In the genomic region with DNA sequence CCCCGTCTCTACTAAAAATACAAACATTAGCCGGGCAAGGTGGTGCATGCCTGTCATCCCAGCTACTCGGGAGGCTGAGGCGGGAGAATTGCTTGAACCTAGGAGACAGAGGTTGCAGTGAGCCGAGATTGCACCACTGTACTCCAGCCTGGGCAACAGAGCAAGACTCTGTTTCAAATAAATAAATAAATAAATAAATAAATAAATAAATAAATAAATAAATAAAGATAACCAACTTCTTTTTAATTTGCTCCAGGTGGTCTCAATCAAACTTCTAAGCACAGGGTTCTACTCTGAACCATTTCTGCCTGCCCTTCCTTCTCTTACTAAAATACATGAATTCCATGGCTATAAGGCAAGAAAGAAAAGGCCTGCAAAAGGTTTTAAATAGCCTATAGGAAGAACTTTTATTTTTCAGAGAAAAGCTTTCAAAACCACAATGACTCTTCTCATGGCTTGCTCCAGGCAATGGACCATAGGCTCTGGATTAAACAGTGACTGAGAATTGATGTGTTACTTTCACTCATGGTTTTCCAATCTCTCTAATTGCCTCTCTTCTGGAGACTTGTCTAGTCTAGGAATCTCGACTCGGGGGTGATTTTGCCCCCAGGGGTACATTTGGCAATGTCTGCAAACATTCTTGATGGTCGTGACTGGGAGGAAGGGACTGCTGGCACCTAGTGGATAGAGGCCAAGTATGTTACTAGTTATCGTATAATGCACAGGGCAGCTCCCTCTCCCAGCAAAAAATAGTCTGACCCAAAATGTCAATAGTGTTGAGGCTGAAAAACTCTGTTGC, we compare ENCODE assay signal across 19 cellular contexts. TPM values are rescaled to one million over a fixed set of nuclear protein-coding genes. Genes with fewer than 3 reads are reported as not detected.
"Had no signal": no experiment of that assay in that cellular context is flagged by ENCODE, and none has a peak within 500 bp of the region (broad histone marks: within the 10 kb centered on the region; RNA-seq: fewer than 3 reads in every experiment).

No MANE protein-coding gene starts in this region.

- H3K27ac ChIP-seq: colonic mucosa, foreskin keratinocyte, heart left ventricle, ovary, stomach, upper lobe of left lung had no signal

- DNase-seq: colonic mucosa; dermis blood vessel endothelial cell; erythroblast; foreskin keratinocyte; heart left ventricle; hippocampal formation; kidney glomerular epithelial cell; naive thymus-derived CD4-positive, alpha-beta T cell; ovary; right cardiac atrium; small intestine; stimulated activated CD4-positive, alpha-beta T cell treated with anti-CD3 and anti-CD28 coated beads, Interleukin-12 subunit alpha, Interleukin-12 subunit beta, amount 100 ng/mL, for 4 hours; stimulated activated naive CD4-positive, alpha-beta T cell; stomach; upper lobe of left lung had no signal

- H3K4me1 ChIP-seq: colonic mucosa, foreskin keratinocyte, stomach, vagina had no signal

- H3K27me3 ChIP-seq: colonic mucosa, foreskin keratinocyte, heart left ventricle, ovary, stomach, upper lobe of left lung, vagina had no signal

- H3K9me3 Mint-ChIP-seq: naive thymus-derived CD4-positive, alpha-beta T cell had no signal

- H3K4me3 Mint-ChIP-seq: naive thymus-derived CD4-positive, alpha-beta T cell had no signal

- H3K27ac Mint-ChIP-seq: naive thymus-derived CD4-positive, alpha-beta T cell; progenitor cell of endocrine pancreas had no signal

- H3K36me3 ChIP-seq: colonic mucosa, ovary, stomach, upper lobe of left lung, vagina had no signal

- ATAC-seq: foreskin keratinocyte; heart left ventricle; naive thymus-derived CD4-positive, alpha-beta T cell; right cardiac atrium had no signal

- H3K9me3 ChIP-seq: colonic mucosa, heart left ventricle, ovary, stomach, upper lobe of left lung, vagina had no signal

- H3K4me1 Mint-ChIP-seq: naive thymus-derived CD4-positive, alpha-beta T cell had no signal

- FAIRE-seq: small intestine had no signal

- H3K4me3 ChIP-seq: colonic mucosa, heart left ventricle, ovary, stomach, upper lobe of left lung, vagina had no signal

- H3K36me3 Mint-ChIP-seq: naive thymus-derived CD4-positive, alpha-beta T cell had no signal

RNA-seq across cellular contexts. Expression of gene IGF1, which starts 14.4 kb away (rescaled TPM):
- total RNA-seq: foreskin keratinocyte, mononuclear cell had no signal
- polyA plus RNA-seq: foreskin keratinocyte; naive thymus-derived CD4-positive, alpha-beta T cell; neural cell had no signal
